Comparison of ENCODE assay signal across 1 cellular context in the genomic region with DNA sequence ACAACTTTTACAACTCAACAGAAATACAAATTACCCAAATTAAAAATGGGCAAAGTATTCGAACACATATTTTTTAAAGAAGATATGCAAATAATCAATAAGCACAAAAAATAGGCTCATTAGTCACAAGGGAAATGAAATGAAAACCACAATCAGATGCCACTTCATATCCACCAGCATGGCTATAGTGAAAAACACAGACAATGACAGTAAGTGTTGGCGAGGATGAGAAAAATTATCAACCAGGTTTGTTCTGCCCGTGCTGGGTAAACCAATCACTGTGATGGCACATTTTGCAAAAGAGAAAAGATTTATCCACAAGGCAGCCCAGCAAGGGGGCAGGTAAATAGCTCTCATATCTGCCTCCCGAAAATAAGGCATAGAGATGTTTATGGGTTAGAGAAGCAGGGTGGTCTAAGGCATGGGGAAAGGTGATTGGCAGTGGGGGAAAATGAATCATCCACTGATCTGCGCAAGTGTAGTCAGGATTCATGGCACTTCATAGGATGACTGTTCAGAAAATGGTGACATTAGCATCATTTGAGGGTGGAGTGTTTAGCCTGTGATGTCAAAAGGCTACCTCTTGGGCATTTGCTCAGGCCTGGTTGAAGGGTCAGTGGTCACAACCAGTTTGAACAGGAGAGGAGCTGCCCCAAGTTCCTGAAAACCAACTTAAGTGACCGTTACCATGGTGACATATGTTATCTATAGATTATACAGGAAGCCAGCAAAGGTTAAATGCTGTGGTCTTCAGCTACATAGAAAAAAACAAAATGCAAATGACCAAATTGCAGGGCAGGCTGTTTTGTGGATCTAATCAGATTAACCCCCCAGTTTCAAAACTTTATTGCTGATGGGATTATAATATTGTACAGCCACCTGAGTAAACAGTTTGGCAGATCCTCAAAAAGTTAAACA.
A peak's percentile ranks its signal among the peaks of the same experiment; 100 is the strongest.
TF ChIP-seq lines count a peak whose summit lies in the region.

No MANE protein-coding gene starts in this region.

TF ChIP-seq in K562, 482 proteins besides CTCF, POLR2A, EP300 and RAD21 (continued from another document):
- TF ChIP-seq, protein P1, sequence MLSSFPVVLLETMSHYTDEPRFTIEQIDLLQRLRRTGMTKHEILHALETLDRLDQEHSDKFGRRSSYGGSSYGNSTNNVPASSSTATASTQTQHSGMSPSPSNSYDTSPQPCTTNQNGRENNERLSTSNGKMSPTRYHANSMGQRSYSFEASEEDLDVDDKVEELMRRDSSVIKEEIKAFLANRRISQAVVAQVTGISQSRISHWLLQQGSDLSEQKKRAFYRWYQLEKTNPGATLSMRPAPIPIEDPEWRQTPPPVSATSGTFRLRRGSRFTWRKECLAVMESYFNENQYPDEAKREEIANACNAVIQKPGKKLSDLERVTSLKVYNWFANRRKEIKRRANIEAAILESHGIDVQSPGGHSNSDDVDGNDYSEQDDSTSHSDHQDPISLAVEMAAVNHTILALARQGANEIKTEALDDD (IDR thresholded peaks at IDR 0.05): peak; percentile 78
- peak; percentile 79; the same call in 1 of the 2 replicates for TF ChIP-seq ZNF583 (CRISPR knock-in tag; IDR thresholded peaks at IDR 0.05)
- no peak for TF ChIP-seq U2AF1 (optimal IDR thresholded peaks at IDR 0.05; ENCODE audit: low read depth, low read length)
- TF ChIP-seq NFE2 (IDR thresholded peaks at IDR 0.05; ENCODE audit: low read depth): peak; percentile 85
- TF ChIP-seq XRCC4 (IDR thresholded peaks at IDR 0.05; ENCODE audit: extremely low read depth, insufficient read depth, insufficient read length): no peak
- no peak for TF ChIP-seq PHTF2 (CRISPR knock-in tag; IDR thresholded peaks at IDR 0.05)
- TF ChIP-seq, protein P2, sequence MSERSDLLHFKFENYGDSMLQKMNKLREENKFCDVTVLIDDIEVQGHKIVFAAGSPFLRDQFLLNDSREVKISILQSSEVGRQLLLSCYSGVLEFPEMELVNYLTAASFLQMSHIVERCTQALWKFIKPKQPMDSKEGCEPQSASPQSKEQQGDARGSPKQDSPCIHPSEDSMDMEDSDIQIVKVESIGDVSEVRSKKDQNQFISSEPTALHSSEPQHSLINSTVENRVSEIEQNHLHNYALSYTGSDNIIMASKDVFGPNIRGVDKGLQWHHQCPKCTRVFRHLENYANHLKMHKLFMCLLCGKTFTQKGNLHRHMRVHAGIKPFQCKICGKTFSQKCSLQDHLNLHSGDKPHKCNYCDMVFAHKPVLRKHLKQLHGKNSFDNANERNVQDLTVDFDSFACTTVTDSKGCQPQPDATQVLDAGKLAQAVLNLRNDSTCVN (CRISPR knock-in tag; IDR thresholded peaks at IDR 0.05): 0 out of 2 replicates have a peak, but pooled peaks have one; percentile 17
- TF ChIP-seq ZNF717 (CRISPR knock-in tag; IDR thresholded peaks at IDR 0.05): peak; percentile 81; the same call in 1 of the 2 replicates
- TF ChIP-seq TAL1 (IDR thresholded peaks at IDR 0.05): no peak
- TF ChIP-seq MEIS2 (IDR thresholded peaks at IDR 0.05; ENCODE audit: partially characterized antibody): peak; percentile 72
- peak; percentile 38 for TF ChIP-seq HDAC3 (IDR thresholded peaks at IDR 0.05; ENCODE audit: borderline replicate concordance, partially characterized antibody)
- TF ChIP-seq MAFF (IDR thresholded peaks at IDR 0.05; ENCODE audit: low read length): peak; percentile 7; the same call in 1 of the 2 replicates
- TF ChIP-seq CEBPG (CRISPR knock-in tag; IDR thresholded peaks at IDR 0.05): 0 out of 2 replicates have a peak, but pooled peaks have one; percentile 26
- no peak; a peak in 1 of 4 replicates for TF ChIP-seq CEBPG (tag; conservative IDR thresholded peaks at IDR 0.05 in 1 of 2, IDR thresholded peaks at IDR 0.05 in 1 of 2)
TF ChIP-seq in K562: peak in this region for 121.
